In genomic region chr16:31713071-31713944, GRCh38 we compare ENCODE assay signal across 8 cellular contexts.
DNase-seq lines count a peak whose midpoint lies in the region; ATAC-seq and TF ChIP-seq lines count a peak whose summit lies in the region.

No MANE protein-coding gene starts in this region.

- no peaks in the 10 kb centered on the region for H3K9me3 ChIP-seq in right cardiac atrium (ENCODE audit: control insufficient read depth, low read length)
- no peaks in the 10 kb centered on the region for H3K9me3 ChIP-seq in psoas muscle
- H3K9me3 ChIP-seq in uterus, result no peaks in the 10 kb centered on the region

- peak; percentile 57 to 70 for TF ChIP-seq POLR2A in uterus (IDR thresholded peaks at IDR 0.05)

- TF ChIP-seq CTCF in psoas muscle (IDR thresholded peaks at IDR 0.05), result no peak
- no peak for TF ChIP-seq CTCF in uterus (IDR thresholded peaks at IDR 0.05)

- peak overlapping the region; percentile 93 for H3K4me3 ChIP-seq in right cardiac atrium (ENCODE audit: low read length)
- peak overlapping the region; percentile 91 for H3K4me3 ChIP-seq in psoas muscle
- peak overlapping the region; percentile 61 to 84 for H3K4me3 ChIP-seq in uterus

- under 1% methylated on average over 59 of the region's 59 CpGs for WGBS in right cardiac atrium
- WGBS in psoas muscle, 3 donors, result 0 to 1% (median 0%) methylated on average over 56 to 59 of the region's 59 CpGs

- peak; percentile 89 for DNase-seq in NCI-H1694 (lab: John Stamatoyannopoulos, UW)
- peak; percentile 66 to 96 (median 87) for DNase-seq in T-helper 2 cell
- peak; percentile 44 to 95 (median 87) for DNase-seq in anterior cingulate cortex (lab: John Stamatoyannopoulos, UW)
- peak; percentile 94 to 98 (median 96) for DNase-seq in right cardiac atrium
- DNase-seq in psoas muscle, result peak; percentile 94 to 95
- DNase-seq in uterus, result peak; percentile 92 to 93

- H3K4me1 ChIP-seq in right cardiac atrium (ENCODE audit: control insufficient read depth, insufficient read depth, low read length) (peaks cover 7% of the 10 kb centered on the region), psoas muscle (peaks cover 11% of the 10 kb centered on the region), uterus (no peaks in the 10 kb centered on the region)

- ATAC-seq in GM18499 (IDR thresholded peaks at IDR 0.05; ENCODE audit: insufficient read depth, unreplicated experiment) (peak; percentile 93), HG02885 (IDR thresholded peaks at IDR 0.05; ENCODE audit: poor library complexity, unreplicated experiment) (peak; percentile 93), right cardiac atrium (peak; percentile 96 to 98), psoas muscle (peak; percentile 92 to 98 (median 97))

- intact Hi-C loops in right cardiac atrium (cut with DNase I), result no loop called here
- intact Hi-C loops in psoas muscle (cut with DNase I), result loop anchor here (5.0 to 10.0 kb wide), 3 partner anchors 154 to 209 kb away; partner anchors contain the start of gene RUSF1 (in 1 of the 2)
- intact Hi-C loops in uterus (cut with DNase I; ENCODE audit: low total_unique reads), result no loop called here

- H3K36me3 ChIP-seq in psoas muscle (ENCODE audit: insufficient read depth in 1 of 2, low read depth in 1 of 2), result peaks cover 0 to 8% of the 10 kb centered on the region in 2 donors
- no peaks in the 10 kb centered on the region for H3K36me3 ChIP-seq in uterus

- no peaks in the 10 kb centered on the region for H3K27me3 ChIP-seq in right cardiac atrium (ENCODE audit: control insufficient read depth, insufficient read depth)
- H3K27me3 ChIP-seq in psoas muscle (ENCODE audit: insufficient read depth in 3 of 3, low read length in 2 of 3), result no peaks in the 10 kb centered on the region
- H3K27me3 ChIP-seq in uterus, result no peaks in the 10 kb centered on the region

- H3K27ac ChIP-seq in right cardiac atrium (ENCODE audit: low read length), result peak overlapping the region; percentile 96
- H3K27ac ChIP-seq in psoas muscle, result peak overlapping the region; percentile 95
- peak overlapping the region; percentile 89 to 94 for H3K27ac ChIP-seq in uterus

Comparison
In these comparisons a context has a peak if more than half of its experiments do, and no peak if none do; other contexts are left out.
1. Peak in every context shown above with its lines: DNase-seq, ATAC-seq, H3K4me3 ChIP-seq and H3K27ac ChIP-seq.
2. intact Hi-C loops: an anchor here in psoas muscle (5.0 to 10.0 kb wide); none called in right cardiac atrium and uterus.